ENCODE assay signal across 1 cellular context in genomic region chr17:22301353-22301745, GRCh38.
TF ChIP-seq lines count a peak whose summit lies in the region.

No MANE protein-coding gene starts in this region.

TF ChIP-seq in HepG2, 621 proteins besides CTCF, POLR2A, EP300 and RAD21 (continued from another document):
- TF ChIP-seq ZNF724P (CRISPR knock-in tag; IDR thresholded peaks at IDR 0.05; ENCODE audit: borderline replicate concordance) (no peak), ARNT2 (CRISPR knock-in tag; IDR thresholded peaks at IDR 0.05; ENCODE audit: low read depth) (no peak), NCOA2 (CRISPR knock-in tag; IDR thresholded peaks at IDR 0.05) (no peak), HOXA5 (CRISPR knock-in tag; IDR thresholded peaks at IDR 0.05) (no peak), U2AF2 (IDR thresholded peaks at IDR 0.05; ENCODE audit: low read depth, low read length) (no peak)
